In genomic region chr14:21537088-21537424, GRCh38 we compare ENCODE assay signal across 1 cellular context.
TF ChIP-seq lines count a peak whose summit lies in the region.

No MANE protein-coding gene starts in this region.

TF ChIP-seq in K562, 482 proteins besides CTCF, POLR2A, EP300 and RAD21:
- TF ChIP-seq, protein P1, sequence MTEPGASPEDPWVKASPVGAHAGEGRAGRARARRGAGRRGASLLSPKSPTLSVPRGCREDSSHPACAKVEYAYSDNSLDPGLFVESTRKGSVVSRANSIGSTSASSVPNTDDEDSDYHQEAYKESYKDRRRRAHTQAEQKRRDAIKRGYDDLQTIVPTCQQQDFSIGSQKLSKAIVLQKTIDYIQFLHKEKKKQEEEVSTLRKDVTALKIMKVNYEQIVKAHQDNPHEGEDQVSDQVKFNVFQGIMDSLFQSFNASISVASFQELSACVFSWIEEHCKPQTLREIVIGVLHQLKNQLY (CRISPR knock-in tag; conservative IDR thresholded peaks at IDR 0.05): no peak
- TF ChIP-seq, protein P2, sequence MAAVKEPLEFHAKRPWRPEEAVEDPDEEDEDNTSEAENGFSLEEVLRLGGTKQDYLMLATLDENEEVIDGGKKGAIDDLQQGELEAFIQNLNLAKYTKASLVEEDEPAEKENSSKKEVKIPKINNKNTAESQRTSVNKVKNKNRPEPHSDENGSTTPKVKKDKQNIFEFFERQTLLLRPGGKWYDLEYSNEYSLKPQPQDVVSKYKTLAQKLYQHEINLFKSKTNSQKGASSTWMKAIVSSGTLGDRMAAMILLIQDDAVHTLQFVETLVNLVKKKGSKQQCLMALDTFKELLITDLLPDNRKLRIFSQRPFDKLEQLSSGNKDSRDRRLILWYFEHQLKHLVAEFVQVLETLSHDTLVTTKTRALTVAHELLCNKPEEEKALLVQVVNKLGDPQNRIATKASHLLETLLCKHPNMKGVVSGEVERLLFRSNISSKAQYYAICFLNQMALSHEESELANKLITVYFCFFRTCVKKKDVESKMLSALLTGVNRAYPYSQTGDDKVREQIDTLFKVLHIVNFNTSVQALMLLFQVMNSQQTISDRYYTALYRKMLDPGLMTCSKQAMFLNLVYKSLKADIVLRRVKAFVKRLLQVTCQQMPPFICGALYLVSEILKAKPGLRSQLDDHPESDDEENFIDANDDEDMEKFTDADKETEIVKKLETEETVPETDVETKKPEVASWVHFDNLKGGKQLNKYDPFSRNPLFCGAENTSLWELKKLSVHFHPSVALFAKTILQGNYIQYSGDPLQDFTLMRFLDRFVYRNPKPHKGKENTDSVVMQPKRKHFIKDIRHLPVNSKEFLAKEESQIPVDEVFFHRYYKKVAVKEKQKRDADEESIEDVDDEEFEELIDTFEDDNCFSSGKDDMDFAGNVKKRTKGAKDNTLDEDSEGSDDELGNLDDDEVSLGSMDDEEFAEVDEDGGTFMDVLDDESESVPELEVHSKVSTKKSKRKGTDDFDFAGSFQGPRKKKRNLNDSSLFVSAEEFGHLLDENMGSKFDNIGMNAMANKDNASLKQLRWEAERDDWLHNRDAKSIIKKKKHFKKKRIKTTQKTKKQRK (IDR thresholded peaks at IDR 0.05; ENCODE audit: borderline replicate concordance, low read depth, low read length): no peak
- TF ChIP-seq IRF2 (CRISPR knock-in tag; IDR thresholded peaks at IDR 0.05): no peak
